Comparison of ENCODE assay signal across 9 cellular contexts in genomic region chr4:105060628-105061027, GRCh38.
DNase-seq lines count a peak whose midpoint lies in the region; ATAC-seq, FAIRE-seq and TF ChIP-seq lines count a peak whose summit lies in the region.
"Had no signal": no experiment of that assay in that cellular context is flagged by ENCODE, and none has a peak within 500 bp of the region (broad histone marks: within the 10 kb centered on the region; RNA-seq: fewer than 3 reads in every experiment).

No MANE protein-coding gene starts in this region.

- peak overlapping the region; percentile 68; the same call in 1 of the 2 replicates for H3K9ac ChIP-seq in OCI-LY3 (ENCODE audit: low read length)

- peak; percentile 49 for DNase-seq in activated CD4-positive, alpha-beta T cell treated with anti-CD3 and anti-CD28 coated beads for 36 hours
- DNase-seq in activated CD4-positive, alpha-beta T cell treated with anti-CD3 and anti-CD28 coated beads for 1 hour, result no peak
- DNase-seq in fibroblast of mammary gland (ENCODE audit: low read depth) (peak; percentile 32), urothelium cell line (ENCODE audit: low spot score) (peak; percentile 54), NCI-H2081 (lab: John Stamatoyannopoulos, UW) (no peak)
- DNase-seq in activated CD8-positive, alpha-beta memory T cell treated with anti-CD3 and anti-CD28 coated beads for 24 hours, result no peak

- no peak overlapping the region for H3K4me3 Mint-ChIP-seq in activated CD4-positive, alpha-beta T cell treated with anti-CD3 and anti-CD28 coated beads for 36 hours
- H3K4me3 Mint-ChIP-seq: nephron had no signal

- intact Hi-C loops in activated CD4-positive, alpha-beta T cell treated with anti-CD3 and anti-CD28 coated beads for 36 hours (cut with DNase I, micrococcal nuclease), result loop anchor here (1.0 to 5.0 kb wide), 8 partner anchors 77 to 648 kb away; partner anchors contain the start of genes GSTCD (in 1 of the 2), INTS12 (in 1 of the 2) and TET2 (in 1 of the 2)

- FAIRE-seq in urothelium cell line (lab: Jason Lieb, UNC), result no peak

- peak overlapping the region; percentile 96 for H3K4me2 ChIP-seq in OCI-LY3 (ENCODE audit: low read length)

- H3K4me3 ChIP-seq in OCI-LY3 (ENCODE audit: low read length) (peak overlapping the region; percentile 69), fibroblast of mammary gland (ENCODE audit: control insufficient read depth, low read depth, low read length) (no peak overlapping the region)

- H3K4me1 Mint-ChIP-seq in activated CD4-positive, alpha-beta T cell treated with anti-CD3 and anti-CD28 coated beads for 36 hours, result peaks cover 53% of the 10 kb centered on the region

- H3K79me2 ChIP-seq in OCI-LY3 (ENCODE audit: low read length), result no peaks in the 10 kb centered on the region

- peak overlapping the region; percentile 89 for H3K27ac Mint-ChIP-seq in activated CD4-positive, alpha-beta T cell treated with anti-CD3 and anti-CD28 coated beads for 36 hours

- H3K27me3 Mint-ChIP-seq in activated CD4-positive, alpha-beta T cell treated with anti-CD3 and anti-CD28 coated beads for 36 hours, result peaks cover 2% of the 10 kb centered on the region

- no peak overlapping the region for H2AFZ ChIP-seq in OCI-LY3 (ENCODE audit: low read depth, low read length)

- POLR2A ChIA-PET in activated CD4-positive, alpha-beta T cell treated with anti-CD3 and anti-CD28 coated beads for 36 hours (lab: Charles Lee), result no interaction called here

- CTCF ChIA-PET in activated CD4-positive, alpha-beta T cell treated with anti-CD3 and anti-CD28 coated beads for 36 hours (lab: Charles Lee), result no interaction called here

- no peaks in the 10 kb centered on the region for H3K36me3 ChIP-seq in OCI-LY3 (replicated peaks; ENCODE audit: low read depth, low read length)

- peak; percentile 61 for ATAC-seq in activated CD4-positive, alpha-beta T cell treated with anti-CD3 and anti-CD28 coated beads for 36 hours
- ATAC-seq in HG02870 (IDR thresholded peaks at IDR 0.05; ENCODE audit: unreplicated experiment), result peak; percentile 86

- H3K36me3 Mint-ChIP-seq in activated CD4-positive, alpha-beta T cell treated with anti-CD3 and anti-CD28 coated beads for 36 hours (ENCODE audit: low read depth), result no peaks in the 10 kb centered on the region

- H3K9me3 Mint-ChIP-seq in activated CD4-positive, alpha-beta T cell treated with anti-CD3 and anti-CD28 coated beads for 36 hours (ENCODE audit: low read depth), result peaks cover 1% of the 10 kb centered on the region
- H3K9me3 Mint-ChIP-seq: nephron had no signal

- H3K9me3 ChIP-seq in OCI-LY3 (ENCODE audit: insufficient read depth, low read length), result no peaks in the 10 kb centered on the region

- peak overlapping the region; percentile 97 for H3K27ac ChIP-seq in OCI-LY3 (ENCODE audit: low read length)

- H3K27me3 ChIP-seq in OCI-LY3 (ENCODE audit: low read depth, low read length), result no peaks in the 10 kb centered on the region

- H3K4me1 ChIP-seq in OCI-LY3 (ENCODE audit: low read length), result peaks cover 77% of the 10 kb centered on the region

- H4K20me1 ChIP-seq in OCI-LY3 (ENCODE audit: insufficient read depth, low read length), result no peaks in the 10 kb centered on the region

- TF ChIP-seq CTCF in OCI-LY3 (IDR thresholded peaks at IDR 0.05; ENCODE audit: low read depth, low read length) (no peak), fibroblast of mammary gland (conservative IDR thresholded peaks at IDR 0.05; ENCODE audit: control insufficient read depth, insufficient read depth, low read depth, low read length) (no peak)

Comparison
In these comparisons a context has a peak if more than half of its experiments do, and no peak if none do; other contexts are left out.
1. DNase-seq: peak in activated CD4-positive, alpha-beta T cell treated with anti-CD3 and anti-CD28 coated beads for 36 hours (single experiment), fibroblast of mammary gland (single experiment) and urothelium cell line (single experiment); none in activated CD4-positive, alpha-beta T cell treated with anti-CD3 and anti-CD28 coated beads for 1 hour (single experiment), NCI-H2081 (0 of 2) and activated CD8-positive, alpha-beta memory T cell treated with anti-CD3 and anti-CD28 coated beads for 24 hours (single experiment).